In the genomic region with DNA sequence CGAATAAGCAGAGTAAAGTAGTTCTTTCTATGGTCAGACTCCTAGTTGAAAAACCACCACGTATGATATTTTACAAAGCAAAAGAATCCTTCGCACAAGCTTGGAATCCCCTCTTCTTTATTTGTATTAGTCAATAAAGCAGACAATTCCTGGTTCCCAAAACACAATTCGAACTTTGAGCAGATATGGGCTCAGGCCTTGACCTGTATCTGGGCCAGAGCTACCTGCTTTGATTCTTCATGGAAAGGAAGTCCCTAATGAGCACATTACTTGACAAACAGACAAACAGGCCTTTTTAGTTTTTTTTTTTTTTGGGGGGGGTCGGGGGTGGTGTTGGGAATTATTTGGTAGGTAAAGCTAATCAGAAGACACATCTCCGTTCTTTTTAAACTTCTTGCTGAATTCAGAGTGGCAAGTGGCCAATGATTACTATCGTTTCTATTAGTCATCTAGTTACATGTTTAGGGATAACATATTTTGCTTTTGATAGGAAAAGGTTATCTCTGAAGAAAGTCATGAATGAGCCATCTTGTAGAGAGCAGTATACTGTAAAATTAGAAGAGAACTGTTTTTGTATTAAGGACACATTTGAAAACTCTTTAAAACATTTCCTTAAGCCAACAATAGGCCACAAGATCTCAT, we compare ENCODE assay signal across 22 cellular contexts.
A peak's percentile ranks its signal among the peaks of the same experiment; 100 is the strongest.
DNase-seq lines count a peak whose midpoint lies in the region; ATAC-seq and TF ChIP-seq lines count a peak whose summit lies in the region.
"Had no signal": no experiment of that assay in that cellular context is flagged by ENCODE, and none has a peak within 500 bp of the region (broad histone marks: within the 10 kb centered on the region; RNA-seq: fewer than 3 reads in every experiment).

No MANE protein-coding gene starts in this region.

- POLR2A ChIA-PET in activated CD4-positive, alpha-beta T cell treated with anti-CD3 and anti-CD28 coated beads for 36 hours (lab: Charles Lee): no interaction called here

- H3K9me3 Mint-ChIP-seq in natural killer cell treated with Interleukin-12 subunit alpha and Interleukin-12 subunit beta and Interleukin-15 and Interleukin-18, amount 100 ng/mL, for 72 hours: peaks cover 3% of the 10 kb centered on the region
- H3K9me3 Mint-ChIP-seq in activated CD4-positive, alpha-beta T cell treated with anti-CD3 and anti-CD28 coated beads for 36 hours (ENCODE audit: low read depth): peaks cover 4% of the 10 kb centered on the region
- H3K9me3 Mint-ChIP-seq: H9 had no signal

- H3K4me3 ChIP-seq in fibroblast of mammary gland (ENCODE audit: control insufficient read depth, low read depth, low read length) (no peak overlapping the region), coronary artery (no peak overlapping the region)
- H3K4me3 ChIP-seq: BLaER1, GM23248 had no signal

- ATAC-seq in natural killer cell treated with Interleukin-12 subunit alpha and Interleukin-12 subunit beta and Interleukin-15 and Interleukin-18, amount 100 ng/mL, for 72 hours: no peak
- no peak for ATAC-seq in activated CD4-positive, alpha-beta T cell treated with anti-CD3 and anti-CD28 coated beads for 36 hours

- H3K4me1 Mint-ChIP-seq in natural killer cell treated with Interleukin-12 subunit alpha and Interleukin-12 subunit beta and Interleukin-15 and Interleukin-18, amount 100 ng/mL, for 72 hours (ENCODE audit: low read depth in 2 of 2): peaks cover 41 to 46% of the 10 kb centered on the region in 2 donors
- peaks cover 26% of the 10 kb centered on the region for H3K4me1 Mint-ChIP-seq in activated CD4-positive, alpha-beta T cell treated with anti-CD3 and anti-CD28 coated beads for 36 hours
- H3K4me1 Mint-ChIP-seq: H9 had no signal

- no peaks in the 10 kb centered on the region for H3K27me3 Mint-ChIP-seq in natural killer cell treated with Interleukin-12 subunit alpha and Interleukin-12 subunit beta and Interleukin-15 and Interleukin-18, amount 100 ng/mL, for 72 hours
- peaks cover 5% of the 10 kb centered on the region for H3K27me3 Mint-ChIP-seq in activated CD4-positive, alpha-beta T cell treated with anti-CD3 and anti-CD28 coated beads for 36 hours

- intact Hi-C loops in activated CD4-positive, alpha-beta T cell treated with anti-CD3 and anti-CD28 coated beads for 36 hours (cut with DNase I, micrococcal nuclease): loop anchor here in 1 of 2 experiments (5.0 kb wide), 1 partner anchor 132 kb away; no protein-coding TSS in a partner anchor

- CTCF ChIA-PET in activated CD4-positive, alpha-beta T cell treated with anti-CD3 and anti-CD28 coated beads for 36 hours (lab: Charles Lee): interaction anchor here (0.6 kb wide), 1 partner anchor 164 kb away, joined by 3 read pairs; no protein-coding TSS in a partner anchor

- H3K36me3 Mint-ChIP-seq in natural killer cell treated with Interleukin-12 subunit alpha and Interleukin-12 subunit beta and Interleukin-15 and Interleukin-18, amount 100 ng/mL, for 72 hours: peaks cover 6% of the 10 kb centered on the region
- H3K36me3 Mint-ChIP-seq in activated CD4-positive, alpha-beta T cell treated with anti-CD3 and anti-CD28 coated beads for 36 hours (ENCODE audit: low read depth): peaks cover 3% of the 10 kb centered on the region
- H3K36me3 Mint-ChIP-seq: CD4-positive, CD25-positive, alpha-beta regulatory T cell had no signal

- DNase-seq in EH (ENCODE audit: low read depth) (peak; percentile 11), M059J (ENCODE audit: low read depth) (peak; percentile 54), fibroblast of mammary gland (ENCODE audit: low read depth) (peak; percentile 58), coronary artery (ENCODE audit: low spot score) (no peak), NCI-H2196 (lab: John Stamatoyannopoulos, UW; ENCODE audit: unreplicated experiment) (no peak)
- DNase-seq in natural killer cell treated with Interleukin-12 subunit alpha and Interleukin-12 subunit beta and Interleukin-15 and Interleukin-18, amount 100 ng/mL, for 72 hours (ENCODE audit: low spot score): no peak
- DNase-seq in activated CD8-positive, alpha-beta memory T cell treated with anti-CD3 and anti-CD28 coated beads, Interleukin-2, amount 50 U/mL, for 4 hours: no peak
- no peak for DNase-seq in activated CD4-positive, alpha-beta T cell treated with anti-CD3 and anti-CD28 coated beads for 36 hours
- DNase-seq: CD4-positive, CD25-positive, alpha-beta regulatory T cell; GM23248; H9; Kasumi-1; MV-4-11; NCI-H1105; NCI-H146; NCI-H1930; NCI-H2107; NCI-H446; NCI-H524 treated with DMSO at 0.1 percent for 48 hours; NCI-H774; PC-3 had no signal

- H3K4me3 Mint-ChIP-seq in natural killer cell treated with Interleukin-12 subunit alpha and Interleukin-12 subunit beta and Interleukin-15 and Interleukin-18, amount 100 ng/mL, for 72 hours: no peak overlapping the region
- H3K4me3 Mint-ChIP-seq in activated CD4-positive, alpha-beta T cell treated with anti-CD3 and anti-CD28 coated beads for 36 hours: no peak overlapping the region
- H3K4me3 Mint-ChIP-seq: CD4-positive, CD25-positive, alpha-beta regulatory T cell; H9 had no signal

- TF ChIP-seq CTCF in fibroblast of mammary gland (conservative IDR thresholded peaks at IDR 0.05; ENCODE audit: control insufficient read depth, insufficient read depth, low read depth, low read length): no peak
- no peak for TF ChIP-seq CTCF in coronary artery (IDR thresholded peaks at IDR 0.05)

- H3K27ac Mint-ChIP-seq in natural killer cell treated with Interleukin-12 subunit alpha and Interleukin-12 subunit beta and Interleukin-15 and Interleukin-18, amount 100 ng/mL, for 72 hours: peak overlapping the region; percentile 63 to 71
- H3K27ac Mint-ChIP-seq in activated CD4-positive, alpha-beta T cell treated with anti-CD3 and anti-CD28 coated beads for 36 hours: no peak overlapping the region
- H3K27ac Mint-ChIP-seq: H9 had no signal

- H3K27ac ChIP-seq in coronary artery: no peak overlapping the region
- H3K27ac ChIP-seq: BLaER1, GM23248 had no signal

Comparison
In these comparisons a context has a peak if more than half of its experiments do, and no peak if none do; other contexts are left out.
1. DNase-seq: peak in EH (single experiment), M059J (single experiment) and fibroblast of mammary gland (single experiment); none in natural killer cell treated with Interleukin-12 subunit alpha and Interleukin-12 subunit beta and Interleukin-15 and Interleukin-18, amount 100 ng/mL, for 72 hours (single experiment), coronary artery (single experiment), NCI-H2196 (single experiment), activated CD8-positive, alpha-beta memory T cell treated with anti-CD3 and anti-CD28 coated beads, Interleukin-2, amount 50 U/mL, for 4 hours (single experiment) and activated CD4-positive, alpha-beta T cell treated with anti-CD3 and anti-CD28 coated beads for 36 hours (single experiment).